11 cellular contexts compared by ENCODE assay signal in genomic region chr11:118606844-118607228, GRCh38. TPM values are rescaled to one million over a fixed set of nuclear protein-coding genes. Genes with fewer than 3 reads are reported as not detected.
DNase-seq lines count a peak whose midpoint lies in the region; ATAC-seq and TF ChIP-seq lines count a peak whose summit lies in the region.
"Had no signal": no experiment of that assay in that cellular context is flagged by ENCODE, and none has a peak within 500 bp of the region (broad histone marks: within the 10 kb centered on the region; RNA-seq: fewer than 3 reads in every experiment).

No MANE protein-coding gene starts in this region.

- no peaks in the 10 kb centered on the region for H3K9me3 ChIP-seq in CD4-positive, CD25-positive, alpha-beta regulatory T cell (ENCODE audit: control insufficient read depth in 2 of 2, low read length in 2 of 2)
- H3K9me3 ChIP-seq in gastroesophageal sphincter (no peaks in the 10 kb centered on the region), prostate gland (no peaks in the 10 kb centered on the region)
- H3K9me3 ChIP-seq in effector memory CD4-positive, alpha-beta T cell (ENCODE audit: control insufficient read depth, low read length): no peaks in the 10 kb centered on the region
- H3K9me3 ChIP-seq: SJSA1 had no signal

- peak overlapping the region in 2 of 3 donors; percentile 52 to 75 for H3K27ac Mint-ChIP-seq in CD4-positive, CD25-positive, alpha-beta regulatory T cell
- no peak overlapping the region for H3K27ac Mint-ChIP-seq in activated CD4-positive, alpha-beta memory T cell treated with anti-CD3 and anti-CD28 coated beads for 36 hours

- no peak for ATAC-seq in CD4-positive, CD25-positive, alpha-beta regulatory T cell (ENCODE audit: low read depth in 2 of 2)
- ATAC-seq in gastroesophageal sphincter (no peak), HG02571 (IDR thresholded peaks at IDR 0.05; ENCODE audit: unreplicated experiment) (no peak)

- no peak overlapping the region for H3K4me3 ChIP-seq in CD4-positive, CD25-positive, alpha-beta regulatory T cell (ENCODE audit: low read depth, low read length)
- H3K4me3 ChIP-seq in gastroesophageal sphincter (peak overlapping the region in 1 of 2 donors; percentile 87), prostate gland (no peak overlapping the region)
- no peak overlapping the region for H3K4me3 ChIP-seq in effector memory CD4-positive, alpha-beta T cell (ENCODE audit: insufficient read depth, low read depth, low read length, poor library complexity, severe bottlenecking)

- H3K9me3 Mint-ChIP-seq in CD4-positive, CD25-positive, alpha-beta regulatory T cell: peaks cover 0 to 1% (median 0%) of the 10 kb centered on the region in 7 donors
- no peaks in the 10 kb centered on the region for H3K9me3 Mint-ChIP-seq in activated CD4-positive, alpha-beta memory T cell treated with anti-CD3 and anti-CD28 coated beads for 36 hours

- TF ChIP-seq CTCF in gastroesophageal sphincter (IDR thresholded peaks at IDR 0.05): no peak
- no peak for TF ChIP-seq CTCF in prostate gland (IDR thresholded peaks at IDR 0.05)

- H3K36me3 Mint-ChIP-seq in CD4-positive, CD25-positive, alpha-beta regulatory T cell: peaks cover 8% of the 10 kb centered on the region
- H3K36me3 Mint-ChIP-seq in activated CD4-positive, alpha-beta memory T cell treated with anti-CD3 and anti-CD28 coated beads for 36 hours: peaks cover 7% of the 10 kb centered on the region

- H3K4me3 Mint-ChIP-seq in CD4-positive, CD25-positive, alpha-beta regulatory T cell: peak overlapping the region; percentile 63 to 79 (median 73)
- peak overlapping the region; percentile 22 for H3K4me3 Mint-ChIP-seq in activated CD4-positive, alpha-beta memory T cell treated with anti-CD3 and anti-CD28 coated beads for 36 hours

- H3K36me3 ChIP-seq in CD4-positive, CD25-positive, alpha-beta regulatory T cell (ENCODE audit: control insufficient read depth, insufficient read depth, low read length): peaks cover 10% of the 10 kb centered on the region
- H3K36me3 ChIP-seq in gastroesophageal sphincter (peaks cover 0 to 13% of the 10 kb centered on the region in 2 donors), prostate gland (no peaks in the 10 kb centered on the region)
- H3K36me3 ChIP-seq in effector memory CD4-positive, alpha-beta T cell (ENCODE audit: control insufficient read depth, insufficient read depth, low read length): peaks cover 2% of the 10 kb centered on the region

- CTCF ChIA-PET in activated CD4-positive, alpha-beta memory T cell treated with anti-CD3 and anti-CD28 coated beads for 36 hours (lab: Charles Lee): interaction anchor here (0.6 to 11.7 kb wide), 5 partner anchors 9 to 229 kb away, joined by 3 to 137 read pairs (median 4); no protein-coding TSS in a partner anchor

- DNase-seq in CD4-positive, CD25-positive, alpha-beta regulatory T cell: no peak
- no peak for DNase-seq in activated CD4-positive, alpha-beta memory T cell treated with anti-CD3 and anti-CD28 coated beads for 36 hours
- DNase-seq in prostate gland (ENCODE audit: low spot score) (no peak), NCI-H2196 (lab: John Stamatoyannopoulos, UW; ENCODE audit: unreplicated experiment) (no peak)
- DNase-seq in effector memory CD4-positive, alpha-beta T cell: no peak
- DNase-seq in stimulated activated CD4-positive, alpha-beta T cell treated with anti-CD3 and anti-CD28 coated beads, Interleukin-12 subunit alpha, Interleukin-12 subunit beta, amount 100 ng/mL, for 4 hours: no peak
- DNase-seq: activated CD8-positive, alpha-beta memory T cell treated with anti-CD3 and anti-CD28 coated beads, Interleukin-2, amount 50 U/mL, for 48 hours; NCI-H187 had no signal

- POLR2A ChIA-PET in activated CD4-positive, alpha-beta memory T cell treated with anti-CD3 and anti-CD28 coated beads for 36 hours (lab: Charles Lee): interaction anchor here (0.9 kb wide), 1 partner anchor 29 kb away, joined by 3 read pairs; no protein-coding TSS in a partner anchor

- TF ChIP-seq POLR2A in gastroesophageal sphincter (IDR thresholded peaks at IDR 0.05) (no peak), prostate gland (IDR thresholded peaks at IDR 0.05) (no peak)

- peaks cover 0 to 29% (median 12%) of the 10 kb centered on the region in 4 donors for H3K4me1 Mint-ChIP-seq in CD4-positive, CD25-positive, alpha-beta regulatory T cell
- peaks cover 22% of the 10 kb centered on the region for H3K4me1 Mint-ChIP-seq in activated CD4-positive, alpha-beta memory T cell treated with anti-CD3 and anti-CD28 coated beads for 36 hours (ENCODE audit: low read depth)

- WGBS in gastroesophageal sphincter (ENCODE audit: low coverage in 1 of 2), 2 donors: 50 to 57% methylated on average over 2 to 6 of the region's 7 CpGs
- 71% methylated on average over 7 of the region's 7 CpGs for WGBS in prostate gland

- peaks cover 40% of the 10 kb centered on the region for H3K4me1 ChIP-seq in CD4-positive, CD25-positive, alpha-beta regulatory T cell (ENCODE audit: control insufficient read depth, insufficient read depth, low read length, poor library complexity, severe bottlenecking)
- H3K4me1 ChIP-seq in gastroesophageal sphincter (peaks cover 0 to 93% (median 29%) of the 10 kb centered on the region in 3 donors), prostate gland (replicated peaks) (peaks cover 5% of the 10 kb centered on the region)
- peaks cover 36% of the 10 kb centered on the region for H3K4me1 ChIP-seq in effector memory CD4-positive, alpha-beta T cell (ENCODE audit: control insufficient read depth, insufficient read depth, low read length, poor library complexity, severe bottlenecking)

- H3K27me3 ChIP-seq in CD4-positive, CD25-positive, alpha-beta regulatory T cell (ENCODE audit: control insufficient read depth, insufficient read depth, low read length): no peaks in the 10 kb centered on the region
- no peaks in the 10 kb centered on the region for H3K27me3 ChIP-seq in gastroesophageal sphincter
- H3K27me3 ChIP-seq in prostate gland (replicated peaks; ENCODE audit: insufficient read depth): no peaks in the 10 kb centered on the region
- H3K27me3 ChIP-seq in effector memory CD4-positive, alpha-beta T cell (replicated peaks; ENCODE audit: control insufficient read depth, insufficient read depth, low read length, poor library complexity, severe bottlenecking): no peaks in the 10 kb centered on the region
- H3K27me3 ChIP-seq: SJSA1 had no signal

- TF ChIP-seq EP300 in gastroesophageal sphincter (IDR thresholded peaks at IDR 0.05): no peak

- H3K27ac ChIP-seq in CD4-positive, CD25-positive, alpha-beta regulatory T cell (ENCODE audit: insufficient read depth, low read length, poor library complexity, severe bottlenecking): peak overlapping the region; percentile 23
- H3K27ac ChIP-seq in gastroesophageal sphincter: peak overlapping the region in 3 of 4 donors; percentile 92 to 94 (median 92)
- H3K27ac ChIP-seq in prostate gland: peak overlapping the region; percentile 41 to 68
- H3K27ac ChIP-seq in effector memory CD4-positive, alpha-beta T cell (ENCODE audit: insufficient read depth, low read length, poor library complexity, severe bottlenecking): no peak overlapping the region

- intact Hi-C loops in activated CD4-positive, alpha-beta memory T cell treated with anti-CD3 and anti-CD28 coated beads for 36 hours (cut with micrococcal nuclease): no loop called here
- intact Hi-C loops in prostate gland (cut with DNase I): loop anchor here (5.0 kb wide), 1 partner anchor 50 kb away; no protein-coding TSS in a partner anchor

- H3K27me3 Mint-ChIP-seq in CD4-positive, CD25-positive, alpha-beta regulatory T cell: peaks cover 24% of the 10 kb centered on the region
- H3K27me3 Mint-ChIP-seq in activated CD4-positive, alpha-beta memory T cell treated with anti-CD3 and anti-CD28 coated beads for 36 hours: peaks cover 12% of the 10 kb centered on the region

RNA-seq across cellular contexts. Expression of gene PHLDB1, which starts 0.6 kb away (rescaled TPM):
- 1.2 TPM for total RNA-seq in CD4-positive, CD25-positive, alpha-beta regulatory T cell
- under 1 TPM in 3 of 4 donors, not detected in 1; 0.16 to 0.70 (median 0.41) TPM for polyA plus RNA-seq in CD4-positive, CD25-positive, alpha-beta regulatory T cell
- 1 to 10 TPM; 2.0 to 2.4 TPM for total RNA-seq in activated CD4-positive, alpha-beta memory T cell treated with anti-CD3 and anti-CD28 coated beads for 36 hours
- total RNA-seq in gastroesophageal sphincter (100 to 1,000 TPM in 2 of 4 donors, 10 to 100 TPM in 2; 45.8 to 144 (median 101) TPM), prostate gland (100 to 1,000 TPM in 1 of 2 donors, 10 to 100 TPM in 1; 74.5 to 113 TPM)

RNA-seq across cellular contexts. Expression of gene ARCN1, which starts 34.6 kb away (rescaled TPM):
- total RNA-seq in CD4-positive, CD25-positive, alpha-beta regulatory T cell: 76.6 TPM
- polyA plus RNA-seq in CD4-positive, CD25-positive, alpha-beta regulatory T cell: 100 to 1,000 TPM; 131 to 169 (median 153) TPM
- total RNA-seq in activated CD4-positive, alpha-beta memory T cell treated with anti-CD3 and anti-CD28 coated beads for 36 hours: 100 to 1,000 TPM; 180 to 182 TPM
- total RNA-seq in gastroesophageal sphincter: 100 to 1,000 TPM in 3 of 4 donors, 10 to 100 TPM in 1; 84.9 to 141 (median 128) TPM
- 100 to 1,000 TPM; 108 to 132 TPM for total RNA-seq in prostate gland

RNA-seq across cellular contexts. Expression of gene IFT46, which starts 41.1 kb away (rescaled TPM):
- 3.7 TPM for total RNA-seq in CD4-positive, CD25-positive, alpha-beta regulatory T cell
- polyA plus RNA-seq in CD4-positive, CD25-positive, alpha-beta regulatory T cell: 1 to 10 TPM; 4.0 to 8.5 (median 6.6) TPM
- 10 to 100 TPM; 16.0 to 17.1 TPM for total RNA-seq in activated CD4-positive, alpha-beta memory T cell treated with anti-CD3 and anti-CD28 coated beads for 36 hours
- total RNA-seq in gastroesophageal sphincter (10 to 100 TPM; 23.5 to 30.8 (median 27.7) TPM), prostate gland (10 to 100 TPM; 38.9 to 48.4 TPM)

Comparison
In these comparisons a context has a peak if more than half of its experiments do, and no peak if none do; other contexts are left out.
1. RNA of gene PHLDB1, which starts 0.6 kb away (total RNA-seq): 74.5 to 113 TPM in prostate gland and 45.8 to 144 TPM in gastroesophageal sphincter; 2.0 to 2.4 TPM in activated CD4-positive, alpha-beta memory T cell treated with anti-CD3 and anti-CD28 coated beads for 36 hours and 1.2 TPM in CD4-positive, CD25-positive, alpha-beta regulatory T cell (single experiment); every median in the first group is over 10 times any median in the second.